Comparison of ENCODE assay signal across 25 cellular contexts in genomic region chr12:103994235-103994634, GRCh38. TPM values are rescaled to one million over a fixed set of nuclear protein-coding genes. Genes with fewer than 3 reads are reported as not detected.
A peak's percentile ranks its signal among the peaks of the same experiment; 100 is the strongest.
DNase-seq lines count a peak whose midpoint lies in the region; ATAC-seq lines count a peak whose summit lies in the region.
"Had no signal": no experiment of that assay in that cellular context is flagged by ENCODE, and none has a peak within 500 bp of the region (broad histone marks: within the 10 kb centered on the region; RNA-seq: fewer than 3 reads in every experiment).

No MANE protein-coding gene starts in this region.

- ATAC-seq in activated CD4-positive, CD25-positive, alpha-beta regulatory T cell treated with anti-CD3 and anti-CD28 coated beads, Interleukin-2, amount 50 U/mL, for 24 hours = no peak
- ATAC-seq: K562, Right ventricle myocardium inferior had no signal

- peak; percentile 4 for DNase-seq in DMS153 (lab: John Stamatoyannopoulos, UW)
- DNase-seq in DMS153 treated with DMSO at 0.1 percent for 48 hours (lab: John Stamatoyannopoulos, UW; ENCODE audit: unreplicated experiment) = no peak
- peak; percentile 45 for DNase-seq in NCI-H2196 treated with DMSO at 0.1 percent for 48 hours (lab: John Stamatoyannopoulos, UW; ENCODE audit: unreplicated experiment)
- peak; percentile 7 for DNase-seq in dermis blood vessel endothelial cell
- no peak for DNase-seq in UCSD-AML1 (lab: John Stamatoyannopoulos, UW; ENCODE audit: unreplicated experiment)
- DNase-seq in NCI-H1436 treated with DMSO at 0.1 percent for 48 hours (lab: John Stamatoyannopoulos, UW) = no peak
- DNase-seq in DMS79 (lab: John Stamatoyannopoulos, UW) = no peak
- DNase-seq: 8988T; ACHN; BE2C; Calu3; CD8-positive, alpha-beta memory T cell; DND-41; HCEC 1CT; Kasumi-1; NCI-H1417; NCI-H1694 treated with DMSO at 0.1 percent for 48 hours; NCI-H2171 treated with DMSO at 0.1 percent for 48 hours; NCI-H446 treated with DMSO at 0.1 percent for 48 hours; NCI-H69; PC-9; T-helper 1 cell had no signal

RNA-seq across cellular contexts. Expression of gene TDG, which starts 28.6 kb away (rescaled TPM):
- 30.5 and 30.8 TPM in 2 replicates for total RNA-seq in dermis blood vessel endothelial cell

RNA-seq across cellular contexts. Expression of gene GLT8D2, which starts 55.8 kb away (rescaled TPM):
- total RNA-seq in dermis blood vessel endothelial cell = 3.4 and 4.1 TPM in 2 replicates
- total RNA-seq: Calu3 had no signal

Comparison
In these comparisons a context has a peak if more than half of its experiments do, and no peak if none do; other contexts are left out.
1. DNase-seq: peak in DMS153 (single experiment), NCI-H2196 treated with DMSO at 0.1 percent for 48 hours (single experiment) and dermis blood vessel endothelial cell (single experiment); none in DMS153 treated with DMSO at 0.1 percent for 48 hours (single experiment), UCSD-AML1 (single experiment), NCI-H1436 treated with DMSO at 0.1 percent for 48 hours (single experiment) and DMS79 (single experiment).